ENCODE assay signal across 8 cellular contexts in genomic region chr17:37358830-37359681, GRCh38. TPM values are rescaled to one million over a fixed set of nuclear protein-coding genes. Genes with fewer than 3 reads are reported as not detected.
DNase-seq lines count a peak whose midpoint lies in the region; FAIRE-seq and TF ChIP-seq lines count a peak whose summit lies in the region.

No MANE protein-coding gene starts in this region.

- H3K27me3 ChIP-seq in HAP-1 (ENCODE audit: low read depth), result no peaks in the 10 kb centered on the region
- no peaks in the 10 kb centered on the region for H3K27me3 ChIP-seq in MG63
- no peaks in the 10 kb centered on the region for H3K27me3 ChIP-seq in neutrophil

- H3K36me3 ChIP-seq in HAP-1 (replicated peaks) (peaks cover 9% of the 10 kb centered on the region), MG63 (peaks cover 34% of the 10 kb centered on the region), neutrophil (no peaks in the 10 kb centered on the region)

- H3K4me3 ChIP-seq in HAP-1 (peak overlapping the region; percentile 86), MG63 (peak overlapping the region; percentile 96), neutrophil (ENCODE audit: low read depth in 1 of 2, low read length in 1 of 2) (peak overlapping the region; percentile 71 to 84)

- H3K4me1 ChIP-seq in HAP-1 (peaks cover 21% of the 10 kb centered on the region), neutrophil (ENCODE audit: control insufficient read depth in 1 of 2, insufficient read depth in 1 of 2, low read depth in 1 of 2, low read length in 1 of 2) (peaks cover 18 to 21% of the 10 kb centered on the region in 2 experiments)

- FAIRE-seq in frontal cortex (lab: Jason Lieb, UNC), result no peak

- H3K9me3 ChIP-seq in HAP-1 (no peaks in the 10 kb centered on the region), MG63 (no peaks in the 10 kb centered on the region), neutrophil (no peaks in the 10 kb centered on the region)

- TF ChIP-seq CTCF in neutrophil (IDR thresholded peaks at IDR 0.05), result peak; percentile 75

- DNase-seq in GM03348 (ENCODE audit: low spot score), result peak; percentile 97
- peak; percentile 92 to 96 for DNase-seq in HAP-1 (ENCODE audit: low spot score in 2 of 2)
- peak; percentile 99 for DNase-seq in MG63
- DNase-seq in SIG-M5 (lab: John Stamatoyannopoulos, UW), result peak; percentile 42
- DNase-seq in activated naive CD4-positive, alpha-beta T cell (lab: John Stamatoyannopoulos, UW), result peak; percentile 62 to 80 (median 66)
- peak; percentile 95 to 96 for DNase-seq in frontal cortex (ENCODE audit: low spot score in 2 of 2)
- peak; percentile 64 to 98 (median 92) for DNase-seq in substantia nigra (lab: John Stamatoyannopoulos, UW)

- in situ Hi-C loops in HAP-1 (cut with MboI; ENCODE audit: low sequenced_read_pairs), result loop anchor here (25.0 kb wide), 1 partner anchor 747 kb away; the partner anchor contains the start of gene MRM1

- peak overlapping the region; percentile 60 for H3K27ac ChIP-seq in neutrophil
- H3K27ac ChIP-seq in substantia nigra (ENCODE audit: low read depth, low read length, poor library complexity, severe bottlenecking), result peak overlapping the region; percentile 90

RNA-seq across cellular contexts. Expression of gene C17orf78, which starts 16.7 kb away (rescaled TPM):
- not detected in 2 replicates for total RNA-seq in MG63 (2014; rRNA removed; shearing (Covaris generic); ENCODE audit: low replicate concordance)
- total RNA-seq in frontal cortex, result not detected

RNA-seq across cellular contexts. Expression of gene ACACA, which starts 47.6 kb away (rescaled TPM):
- total RNA-seq in MG63 (2014; rRNA removed; shearing (Covaris generic); ENCODE audit: low replicate concordance), result 50.9 and 53.7 TPM in 2 replicates
- total RNA-seq in frontal cortex, result 99.9 TPM

RNA-seq across cellular contexts. Expression of gene TADA2A, which starts 47.6 kb away (rescaled TPM):
- total RNA-seq in MG63 (2014; rRNA removed; shearing (Covaris generic); ENCODE audit: low replicate concordance), result 22.4 and 35.2 TPM in 2 replicates
- total RNA-seq in frontal cortex, result 44.0 TPM

Comparison
In these comparisons a context has a peak if more than half of its experiments do, and no peak if none do; other contexts are left out.
1. Peak in every context shown above with its lines: DNase-seq, H3K4me3 ChIP-seq and H3K27ac ChIP-seq.
2. DNase-seq: peak in every context shown above with its lines; median percentile 99 in MG63; 97 in GM03348; 96 in frontal cortex; 94 in HAP-1; 92 in substantia nigra; 66 in activated naive CD4-positive, alpha-beta T cell; 42 in SIG-M5.